Comparison of ENCODE assay signal across 4 cellular contexts in the genomic region with DNA sequence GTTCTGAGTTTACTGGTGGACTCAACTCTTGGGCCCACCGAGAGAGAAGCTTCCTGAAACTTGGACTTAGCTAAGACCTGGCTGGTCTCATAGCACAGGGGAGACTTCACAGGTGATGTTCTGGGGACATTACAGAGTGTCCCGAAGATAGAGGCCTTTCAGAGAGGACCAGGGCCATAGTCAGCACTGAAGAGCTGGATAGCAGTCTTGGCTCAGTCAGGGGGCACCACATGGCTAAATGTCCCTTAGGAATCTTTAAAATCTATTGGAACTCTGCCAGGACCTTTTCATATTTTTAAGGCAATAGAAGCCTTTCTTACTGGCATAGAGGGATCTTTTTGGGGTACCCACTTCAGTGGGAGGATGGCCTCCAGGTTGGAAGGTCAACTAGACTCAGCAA.
TF ChIP-seq lines count a peak whose summit lies in the region.

No MANE protein-coding gene starts in this region.

TF ChIP-seq in SK-N-SH, 30 proteins besides CTCF, POLR2A, EP300 and RAD21 (continued from another document):
- TF ChIP-seq, protein P1, sequence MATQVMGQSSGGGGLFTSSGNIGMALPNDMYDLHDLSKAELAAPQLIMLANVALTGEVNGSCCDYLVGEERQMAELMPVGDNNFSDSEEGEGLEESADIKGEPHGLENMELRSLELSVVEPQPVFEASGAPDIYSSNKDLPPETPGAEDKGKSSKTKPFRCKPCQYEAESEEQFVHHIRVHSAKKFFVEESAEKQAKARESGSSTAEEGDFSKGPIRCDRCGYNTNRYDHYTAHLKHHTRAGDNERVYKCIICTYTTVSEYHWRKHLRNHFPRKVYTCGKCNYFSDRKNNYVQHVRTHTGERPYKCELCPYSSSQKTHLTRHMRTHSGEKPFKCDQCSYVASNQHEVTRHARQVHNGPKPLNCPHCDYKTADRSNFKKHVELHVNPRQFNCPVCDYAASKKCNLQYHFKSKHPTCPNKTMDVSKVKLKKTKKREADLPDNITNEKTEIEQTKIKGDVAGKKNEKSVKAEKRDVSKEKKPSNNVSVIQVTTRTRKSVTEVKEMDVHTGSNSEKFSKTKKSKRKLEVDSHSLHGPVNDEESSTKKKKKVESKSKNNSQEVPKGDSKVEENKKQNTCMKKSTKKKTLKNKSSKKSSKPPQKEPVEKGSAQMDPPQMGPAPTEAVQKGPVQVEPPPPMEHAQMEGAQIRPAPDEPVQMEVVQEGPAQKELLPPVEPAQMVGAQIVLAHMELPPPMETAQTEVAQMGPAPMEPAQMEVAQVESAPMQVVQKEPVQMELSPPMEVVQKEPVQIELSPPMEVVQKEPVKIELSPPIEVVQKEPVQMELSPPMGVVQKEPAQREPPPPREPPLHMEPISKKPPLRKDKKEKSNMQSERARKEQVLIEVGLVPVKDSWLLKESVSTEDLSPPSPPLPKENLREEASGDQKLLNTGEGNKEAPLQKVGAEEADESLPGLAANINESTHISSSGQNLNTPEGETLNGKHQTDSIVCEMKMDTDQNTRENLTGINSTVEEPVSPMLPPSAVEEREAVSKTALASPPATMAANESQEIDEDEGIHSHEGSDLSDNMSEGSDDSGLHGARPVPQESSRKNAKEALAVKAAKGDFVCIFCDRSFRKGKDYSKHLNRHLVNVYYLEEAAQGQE (IDR thresholded peaks at IDR 0.05; ENCODE audit: low read depth, low read length), result peak; percentile 80
- TF ChIP-seq TCF12 (IDR thresholded peaks at IDR 0.05), result no peak
- no peak for TF ChIP-seq SMC3 (IDR thresholded peaks at IDR 0.05; ENCODE audit: low read depth, low read length)
- TF ChIP-seq FOXM1 (IDR thresholded peaks at IDR 0.05; ENCODE audit: low read depth), result no peak
- TF ChIP-seq, protein P2, sequence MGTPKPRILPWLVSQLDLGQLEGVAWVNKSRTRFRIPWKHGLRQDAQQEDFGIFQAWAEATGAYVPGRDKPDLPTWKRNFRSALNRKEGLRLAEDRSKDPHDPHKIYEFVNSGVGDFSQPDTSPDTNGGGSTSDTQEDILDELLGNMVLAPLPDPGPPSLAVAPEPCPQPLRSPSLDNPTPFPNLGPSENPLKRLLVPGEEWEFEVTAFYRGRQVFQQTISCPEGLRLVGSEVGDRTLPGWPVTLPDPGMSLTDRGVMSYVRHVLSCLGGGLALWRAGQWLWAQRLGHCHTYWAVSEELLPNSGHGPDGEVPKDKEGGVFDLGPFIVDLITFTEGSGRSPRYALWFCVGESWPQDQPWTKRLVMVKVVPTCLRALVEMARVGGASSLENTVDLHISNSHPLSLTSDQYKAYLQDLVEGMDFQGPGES (IDR thresholded peaks at IDR 0.05; ENCODE audit: low read depth, low read length), result no peak

TF ChIP-seq in SK-N-SH treated with all-trans-retinoic acid at 6 μM for 48 hours, 23 proteins besides CTCF, POLR2A, EP300 and RAD21 (continued from another document and continues in another):
- TF ChIP-seq, protein P3, sequence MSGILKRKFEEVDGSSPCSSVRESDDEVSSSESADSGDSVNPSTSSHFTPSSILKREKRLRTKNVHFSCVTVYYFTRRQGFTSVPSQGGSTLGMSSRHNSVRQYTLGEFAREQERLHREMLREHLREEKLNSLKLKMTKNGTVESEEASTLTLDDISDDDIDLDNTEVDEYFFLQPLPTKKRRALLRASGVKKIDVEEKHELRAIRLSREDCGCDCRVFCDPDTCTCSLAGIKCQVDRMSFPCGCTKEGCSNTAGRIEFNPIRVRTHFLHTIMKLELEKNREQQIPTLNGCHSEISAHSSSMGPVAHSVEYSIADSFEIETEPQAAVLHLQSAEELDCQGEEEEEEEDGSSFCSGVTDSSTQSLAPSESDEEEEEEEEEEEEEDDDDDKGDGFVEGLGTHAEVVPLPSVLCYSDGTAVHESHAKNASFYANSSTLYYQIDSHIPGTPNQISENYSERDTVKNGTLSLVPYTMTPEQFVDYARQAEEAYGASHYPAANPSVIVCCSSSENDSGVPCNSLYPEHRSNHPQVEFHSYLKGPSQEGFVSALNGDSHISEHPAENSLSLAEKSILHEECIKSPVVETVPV (CRISPR knock-in tag; IDR thresholded peaks at IDR 0.05), result no peak
- no peak for TF ChIP-seq ZNF8 (CRISPR knock-in tag; IDR thresholded peaks at IDR 0.05)
- no peak for TF ChIP-seq ZFP3 (CRISPR knock-in tag; IDR thresholded peaks at IDR 0.05)
- TF ChIP-seq PPARA (CRISPR knock-in tag; IDR thresholded peaks at IDR 0.05; ENCODE audit: borderline replicate concordance), result no peak
- TF ChIP-seq CSDC2 (CRISPR knock-in tag; IDR thresholded peaks at IDR 0.05), result no peak
- TF ChIP-seq, protein P4, sequence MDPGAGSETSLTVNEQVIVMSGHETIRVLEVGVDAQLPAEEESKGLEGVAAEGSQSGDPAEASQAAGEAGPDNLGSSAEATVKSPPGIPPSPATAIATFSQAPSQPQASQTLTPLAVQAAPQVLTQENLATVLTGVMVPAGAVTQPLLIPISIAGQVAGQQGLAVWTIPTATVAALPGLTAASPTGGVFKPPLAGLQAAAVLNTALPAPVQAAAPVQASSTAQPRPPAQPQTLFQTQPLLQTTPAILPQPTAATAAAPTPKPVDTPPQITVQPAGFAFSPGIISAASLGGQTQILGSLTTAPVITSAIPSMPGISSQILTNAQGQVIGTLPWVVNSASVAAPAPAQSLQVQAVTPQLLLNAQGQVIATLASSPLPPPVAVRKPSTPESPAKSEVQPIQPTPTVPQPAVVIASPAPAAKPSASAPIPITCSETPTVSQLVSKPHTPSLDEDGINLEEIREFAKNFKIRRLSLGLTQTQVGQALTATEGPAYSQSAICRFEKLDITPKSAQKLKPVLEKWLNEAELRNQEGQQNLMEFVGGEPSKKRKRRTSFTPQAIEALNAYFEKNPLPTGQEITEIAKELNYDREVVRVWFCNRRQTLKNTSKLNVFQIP (CRISPR knock-in tag; IDR thresholded peaks at IDR 0.05; ENCODE audit: borderline replicate concordance, low read depth), result no peak
- TF ChIP-seq TOX (CRISPR knock-in tag; IDR thresholded peaks at IDR 0.05; ENCODE audit: borderline replicate concordance), result no peak
- no peak for TF ChIP-seq ZNF70 (CRISPR knock-in tag; IDR thresholded peaks at IDR 0.05)

TF ChIP-seq in A549, 52 proteins besides CTCF, POLR2A, EP300 and RAD21:
- TF ChIP-seq, protein P1 (IDR thresholded peaks at IDR 0.05), result peak; percentile 64; the same call in 1 of the 2 replicates
- no peak for TF ChIP-seq HOXB5 (CRISPR knock-in tag; IDR thresholded peaks at IDR 0.05)

TF ChIP-seq in Ishikawa, 13 proteins besides CTCF, POLR2A, EP300 and RAD21 (continued from another document):
- no peak for TF ChIP-seq FOXM1 (IDR thresholded peaks at IDR 0.05; ENCODE audit: borderline replicate concordance, low read depth)
